ENCODE assay signal across 1 cellular context in the genomic region with DNA sequence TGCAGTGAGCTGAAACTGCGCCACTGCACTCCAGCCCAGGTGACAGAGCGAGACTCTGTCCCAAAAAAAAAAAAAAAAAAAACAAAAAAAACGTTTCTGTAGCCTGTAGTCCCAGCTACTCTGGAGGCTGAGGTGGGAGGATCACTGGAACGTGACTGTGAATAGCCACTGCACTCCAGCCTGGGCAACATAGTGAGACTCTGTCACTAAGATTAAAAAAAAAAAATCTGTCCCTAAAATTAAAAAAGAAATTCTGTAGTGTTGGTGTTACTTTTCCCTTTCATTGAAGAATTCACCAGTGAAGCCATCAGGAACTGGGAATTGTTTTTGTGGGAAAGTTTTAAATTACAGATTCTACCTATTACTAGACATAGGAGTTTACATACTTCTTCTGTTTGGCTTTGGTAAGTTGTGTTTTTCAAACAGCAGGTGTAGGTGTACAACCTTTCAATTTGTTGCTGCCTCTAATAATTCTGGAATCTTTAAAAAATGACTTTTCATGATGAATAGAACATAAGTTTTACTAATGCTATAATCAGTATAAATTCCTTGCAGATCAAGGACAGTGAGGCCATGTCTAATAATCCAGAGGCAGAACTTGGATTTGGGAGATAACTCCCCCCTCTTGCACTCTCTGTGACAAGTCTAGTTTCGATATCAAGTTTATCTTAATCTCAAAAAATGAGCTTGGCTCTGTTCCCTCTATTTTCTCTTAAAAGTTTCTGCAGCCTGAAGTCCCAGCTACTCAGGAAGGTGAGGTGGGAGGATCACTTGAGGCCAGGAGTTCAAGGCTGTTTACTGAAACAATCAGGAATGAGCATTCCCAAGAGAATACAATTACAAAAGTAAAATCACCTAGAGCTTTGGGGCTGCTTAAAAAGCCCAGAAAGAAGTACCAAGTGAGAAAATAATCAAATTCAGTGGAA. TPM values are rescaled to one million over a fixed set of nuclear protein-coding genes. Genes with fewer than 3 reads are reported as not detected.
"Had no signal": no experiment of that assay in that cellular context is flagged by ENCODE, and none has a peak within 500 bp of the region (broad histone marks: within the 10 kb centered on the region; RNA-seq: fewer than 3 reads in every experiment).

No MANE protein-coding gene starts in this region.

RNA-seq across cellular contexts. Expression of a gene that starts 9.0 kb away (rescaled TPM):
- total RNA-seq: HepG2 had no signal
